Comparison of ENCODE assay signal across 8 cellular contexts in the genomic region with DNA sequence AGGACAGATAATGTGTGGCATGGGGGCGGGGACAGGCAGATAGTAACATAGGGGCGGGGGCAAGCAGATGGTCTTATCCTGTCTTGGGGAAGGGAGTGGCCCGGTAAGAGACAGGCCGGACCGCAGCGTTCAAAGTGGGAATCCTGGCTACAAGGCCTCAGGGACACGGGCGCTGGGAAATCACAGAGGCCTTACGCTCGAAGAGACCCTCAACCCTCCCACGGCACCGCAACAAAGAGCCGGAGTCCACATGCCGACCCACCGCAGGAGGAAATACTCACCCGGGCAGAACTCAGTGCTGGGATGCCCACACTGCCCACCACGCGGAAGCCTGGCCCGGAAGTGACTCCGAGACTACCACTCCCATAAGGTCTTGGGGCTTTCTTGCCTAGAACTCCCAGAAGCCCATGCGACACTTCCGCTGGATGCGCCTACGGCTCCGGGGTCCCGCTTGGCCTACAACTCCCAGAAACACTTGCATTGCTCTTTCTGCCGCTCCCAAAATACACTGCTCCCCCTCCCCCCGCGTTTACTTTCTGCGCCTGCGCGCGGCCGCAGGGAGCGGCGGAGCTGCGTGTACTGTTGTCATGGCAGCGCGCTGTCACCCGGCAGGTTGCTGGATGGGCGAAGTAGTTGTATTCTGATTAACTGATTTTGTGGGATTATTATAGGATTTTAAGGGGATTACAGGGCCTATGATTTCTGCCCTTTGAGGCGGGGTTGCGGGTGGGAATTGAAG. TPM values are rescaled to one million over a fixed set of nuclear protein-coding genes. Genes with fewer than 3 reads are reported as not detected.
DNase-seq lines count a peak whose midpoint lies in the region; ATAC-seq, FAIRE-seq and TF ChIP-seq lines count a peak whose summit lies in the region.

A gene (minus strand): TSS at position 344 of the 739 bp plus-strand sequence. CDS start 3,840 bp downstream, outside the sequence.

- H3K9me2 ChIP-seq in SU-DHL-6 (replicated peaks; ENCODE audit: insufficient read depth, low read length), result no peaks in the 10 kb centered on the region

- H3K4me1 Mint-ChIP-seq in activated naive CD8-positive, alpha-beta T cell treated with anti-CD3 and anti-CD28 coated beads, Interleukin-2, amount 50 U/mL, for 24 hours, result peaks cover 42% of the 10 kb centered on the region

- 0 to 1% methylated on average over 43 of the region's 43 CpGs for WGBS in pancreas, 2 donors
- 0% methylated on average over 41 to 43 of the region's 43 CpGs for WGBS in tibial nerve, 2 donors

- peak within 1 kb of the TSS; percentile 68 for H3K4me2 ChIP-seq in SU-DHL-6 (ENCODE audit: low read depth, low read length, poor library complexity, severe bottlenecking)

- peak; percentile 87 to 97 for TF ChIP-seq EP300 in tibial nerve (IDR thresholded peaks at IDR 0.05)

- peaks cover 20% of the 10 kb centered on the region for H3K36me3 Mint-ChIP-seq in activated naive CD8-positive, alpha-beta T cell treated with anti-CD3 and anti-CD28 coated beads, Interleukin-2, amount 50 U/mL, for 24 hours (ENCODE audit: low read depth)

- H3K4me3 Mint-ChIP-seq in activated naive CD8-positive, alpha-beta T cell treated with anti-CD3 and anti-CD28 coated beads, Interleukin-2, amount 50 U/mL, for 24 hours, result peak within 1 kb of the TSS; percentile 91

- H3F3A ChIP-seq in SU-DHL-6 (ENCODE audit: insufficient read depth), result no peaks in the 10 kb centered on the region

- H3K27me3 ChIP-seq in SU-DHL-6 (ENCODE audit: low read length) (no peaks in the 10 kb centered on the region), pancreas (no peaks in the 10 kb centered on the region), tibial nerve (no peaks in the 10 kb centered on the region)

- peak within 1 kb of the TSS; percentile 79 for H3K9ac ChIP-seq in SU-DHL-6 (ENCODE audit: low read length)

- H3K27ac ChIP-seq in SU-DHL-6 (ENCODE audit: low read depth, low read length), result 0 out of 2 replicates have a peak within 1 kb of the TSS, but pooled peaks have one; percentile 27
- peak within 1 kb of the TSS in 1 of 4 donors; percentile 51 for H3K27ac ChIP-seq in pancreas
- H3K27ac ChIP-seq in tibial nerve, result peak within 1 kb of the TSS; percentile 56 to 88 (median 76)

- TF ChIP-seq POLR2A in GM10847 (IDR thresholded peaks at IDR 0.05; ENCODE audit: extremely low read depth, insufficient read length) (peak; percentile 51), tibial nerve (IDR thresholded peaks at IDR 0.05) (peak in 1 of 2 donors; percentile 41)

- peak within 1 kb of the TSS; percentile 85 for H2AFZ ChIP-seq in SU-DHL-6 (ENCODE audit: low read depth, low read length, severe bottlenecking)

- H3K36me3 ChIP-seq in SU-DHL-6 (ENCODE audit: low read length) (no peaks in the 10 kb centered on the region), pancreas (no peaks in the 10 kb centered on the region), tibial nerve (peaks cover 0 to 29% (median 0%) of the 10 kb centered on the region in 3 donors)

- TF ChIP-seq CTCF in SU-DHL-6 (IDR thresholded peaks at IDR 0.05; ENCODE audit: insufficient read depth, low read length, poor library complexity, severe bottlenecking) (no peak), pancreas (IDR thresholded peaks at IDR 0.05) (peak in 1 of 4 donors; percentile 11), tibial nerve (IDR thresholded peaks at IDR 0.05) (peak in 2 of 5 experiments; percentile 37 to 60)

- FAIRE-seq in pancreas (lab: Jason Lieb, UNC), result peak; percentile 93

- H3K9me3 Mint-ChIP-seq in activated naive CD8-positive, alpha-beta T cell treated with anti-CD3 and anti-CD28 coated beads, Interleukin-2, amount 50 U/mL, for 24 hours, result no peaks in the 10 kb centered on the region

- peak within 1 kb of the TSS; percentile 76 for H3K4me3 ChIP-seq in SU-DHL-6 (ENCODE audit: insufficient read depth, low read length, poor library complexity, severe bottlenecking)
- H3K4me3 ChIP-seq in pancreas, result peak within 1 kb of the TSS; percentile 51 to 80 (median 65)
- H3K4me3 ChIP-seq in tibial nerve, result peak within 1 kb of the TSS; percentile 66 to 97 (median 70)

- H3K27me3 Mint-ChIP-seq in activated naive CD8-positive, alpha-beta T cell treated with anti-CD3 and anti-CD28 coated beads, Interleukin-2, amount 50 U/mL, for 24 hours, result peaks cover 2% of the 10 kb centered on the region

- peaks cover 3 to 11% (median 6%) of the 10 kb centered on the region in 3 donors for H3K4me1 ChIP-seq in pancreas
- H3K4me1 ChIP-seq in tibial nerve, result peaks cover 0 to 32% (median 8%) of the 10 kb centered on the region in 4 donors

- peak; percentile 95 for DNase-seq in NCI-H128 (lab: John Stamatoyannopoulos, UW; ENCODE audit: unreplicated experiment)
- peak; percentile 97 for DNase-seq in activated naive CD8-positive, alpha-beta T cell treated with anti-CD3 and anti-CD28 coated beads, Interleukin-2, amount 50 U/mL, for 24 hours
- DNase-seq in Right ventricle myocardium superior, result peak; percentile 98
- DNase-seq in pancreas, result peak; percentile 96 to 99 (median 99)
- DNase-seq in tibial nerve (ENCODE audit: low spot score in 2 of 2), result peak; percentile 92 to 97

- peak within 1 kb of the TSS; percentile 91 for H3K27ac Mint-ChIP-seq in activated naive CD8-positive, alpha-beta T cell treated with anti-CD3 and anti-CD28 coated beads, Interleukin-2, amount 50 U/mL, for 24 hours

- peak; percentile 96 for ATAC-seq in HG02678 (IDR thresholded peaks at IDR 0.05; ENCODE audit: unreplicated experiment)
- peak; percentile 97 for ATAC-seq in activated naive CD8-positive, alpha-beta T cell treated with anti-CD3 and anti-CD28 coated beads, Interleukin-2, amount 50 U/mL, for 24 hours
- ATAC-seq in Right ventricle myocardium superior (ENCODE audit: poor library complexity), result peak; percentile 99
- peak; percentile 98 to 99 (median 99) for ATAC-seq in pancreas

- H4K20me1 ChIP-seq in SU-DHL-6 (ENCODE audit: low read depth, low read length), result no peaks in the 10 kb centered on the region

- peaks cover 23% of the 10 kb centered on the region for H3K79me2 ChIP-seq in SU-DHL-6 (ENCODE audit: insufficient read depth, low read length)

- intact Hi-C loops in Right ventricle myocardium superior (cut with DNase I) (no loop called here), pancreas (cut with DNase I) (no loop called here)

- H3K9me3 ChIP-seq in SU-DHL-6 (ENCODE audit: insufficient read depth, low read length) (no peaks in the 10 kb centered on the region), pancreas (no peaks in the 10 kb centered on the region), tibial nerve (no peaks in the 10 kb centered on the region)

RNA-seq across cellular contexts. Expression of the gene that starts here (rescaled TPM):
- total RNA-seq in Right ventricle myocardium superior (4.9 TPM), pancreas (1 to 10 TPM; 2.9 to 8.2 (median 4.0) TPM), tibial nerve (10 to 100 TPM in 3 of 4 donors, 1 to 10 TPM in 1; 7.4 to 25.5 (median 18.3) TPM)
- 1 to 10 TPM; 1.4 to 3.2 TPM for polyA plus RNA-seq in pancreas
